In genomic region chr10:124744047-124744687, GRCh38 we compare ENCODE assay signal across 1 cellular context.
TF ChIP-seq lines count a peak whose summit lies in the region.

FAM53B (minus strand) TSS chr10:124744378; CDS start chr10:124706713, 37,665 bp downstream.

TF ChIP-seq in K562, 482 proteins besides CTCF, POLR2A, EP300 and RAD21 (continued from another document):
- no peak for TF ChIP-seq NR2C2 (CRISPR knock-in tag; IDR thresholded peaks at IDR 0.05)
- peak; percentile 60 for TF ChIP-seq NR2C2 (tag; IDR thresholded peaks at IDR 0.05)
- peak; percentile 46; the same call in 1 of the 2 replicates for TF ChIP-seq PHF8 (IDR thresholded peaks at IDR 0.05; ENCODE audit: borderline replicate concordance, low read length)
- TF ChIP-seq ZKSCAN3 (CRISPR knock-in tag; IDR thresholded peaks at IDR 0.05): no peak
- no peak for TF ChIP-seq FOS (IDR thresholded peaks at IDR 0.05; ENCODE audit: extremely low read depth, insufficient read length)
- peak; percentile 53; the same call in 1 of the 2 replicates for TF ChIP-seq RBFOX2 (IDR thresholded peaks at IDR 0.05; ENCODE audit: low read depth, low read length)
- TF ChIP-seq HDAC2 (IDR thresholded peaks at IDR 0.05): no peak
- no peak for TF ChIP-seq ZNF277 (CRISPR knock-in tag; IDR thresholded peaks at IDR 0.05; ENCODE audit: borderline replicate concordance)
- TF ChIP-seq ZSCAN29 (IDR thresholded peaks at IDR 0.05): no peak
- TF ChIP-seq BCLAF1 (IDR thresholded peaks at IDR 0.05; ENCODE audit: borderline replicate concordance in 1 of 2, control insufficient read depth in 1 of 2, low read depth in 2 of 2, low read length in 1 of 2): no peak
- peak; percentile 69; the same call in 1 of the 2 replicates for TF ChIP-seq SMAD4 (CRISPR knock-in tag; conservative IDR thresholded peaks at IDR 0.05)
- TF ChIP-seq RBM25 (IDR thresholded peaks at IDR 0.05; ENCODE audit: low read depth, low read length, severe bottlenecking): no peak
- peak; percentile 91 for TF ChIP-seq ZBTB1 (CRISPR knock-in tag; IDR thresholded peaks at IDR 0.05; ENCODE audit: borderline replicate concordance, low read depth)
- 0 out of 6 replicates have a peak, but pooled peaks of 1 of the 3 experiments have one; percentile 27 for TF ChIP-seq ZBTB11 (CRISPR knock-in tag; IDR thresholded peaks at IDR 0.05)
- TF ChIP-seq UBTF (IDR thresholded peaks at IDR 0.05; ENCODE audit: borderline replicate concordance in 1 of 2, low read depth in 2 of 2, low read length in 2 of 2): peak; percentile 29 to 59; a peak in 1 of 4 replicates
